ENCODE assay signal across 24 cellular contexts in the genomic region with DNA sequence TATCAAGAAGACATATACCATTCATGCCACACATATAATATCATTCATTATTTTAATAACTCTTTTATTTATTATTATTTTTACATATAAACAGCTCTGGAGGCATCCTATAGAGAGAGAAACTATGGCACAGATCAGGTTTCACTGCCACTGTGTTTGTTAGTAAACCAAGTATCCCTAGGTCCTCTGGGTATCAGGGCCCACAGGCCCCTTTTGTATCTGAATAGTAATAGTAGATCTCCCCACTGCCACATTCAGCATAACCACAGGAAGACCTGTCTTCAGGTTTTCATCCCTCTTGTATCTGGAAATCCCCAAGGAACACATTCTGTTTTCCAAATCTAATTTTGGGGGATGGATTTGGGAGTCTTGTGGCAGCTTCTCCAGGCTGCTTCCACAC.
"Had no signal": no experiment of that assay in that cellular context is flagged by ENCODE, and none has a peak within 500 bp of the region (broad histone marks: within the 10 kb centered on the region; RNA-seq: fewer than 3 reads in every experiment).

No MANE protein-coding gene starts in this region.

- ATAC-seq: natural killer cell; right lobe of liver; stimulated activated effector memory CD8-positive, alpha-beta T cell treated with anti-CD3 and anti-CD28 coated beads, Interleukin-12 subunit alpha, Interleukin-12 subunit beta, amount 100 ng/mL, for 72 hours; upper lobe of right lung had no signal

- H3K27me3 ChIP-seq: hepatocyte, ovary, right atrium auricular region, right lobe of liver, suprapubic skin, tibial artery, upper lobe of right lung had no signal

- H3K4me3 Mint-ChIP-seq: mesothelial cell of epicardium; naive B cell; natural killer cell; nephron progenitor cell; stimulated activated effector memory CD8-positive, alpha-beta T cell treated with anti-CD3 and anti-CD28 coated beads, Interleukin-12 subunit alpha, Interleukin-12 subunit beta, amount 100 ng/mL, for 72 hours; stimulated activated naive CD8-positive, alpha-beta T cell treated with anti-CD3 and anti-CD28 coated beads, Interleukin-15, Interleukin-2, amounts not matched to agents 100 ng/mL and 50 ng/mL, for 24 hours had no signal

- H3K27ac ChIP-seq: hepatocyte, left ventricle myocardium inferior, ovary, right atrium auricular region, right lobe of liver, suprapubic skin, thoracic aorta, tibial artery, upper lobe of right lung had no signal

- H3K4me3 ChIP-seq: hepatocyte, left ventricle myocardium inferior, lung, ovary, right atrium auricular region, right lobe of liver, smooth muscle cell, suprapubic skin, thoracic aorta, tibial artery, upper lobe of right lung had no signal

- H3K79me2 ChIP-seq: hepatocyte had no signal

- H3K4me1 Mint-ChIP-seq: mesothelial cell of epicardium; natural killer cell; stimulated activated effector memory CD8-positive, alpha-beta T cell treated with anti-CD3 and anti-CD28 coated beads, Interleukin-12 subunit alpha, Interleukin-12 subunit beta, amount 100 ng/mL, for 72 hours had no signal

- H2AFZ ChIP-seq: hepatocyte had no signal

- H3K27ac Mint-ChIP-seq: mesothelial cell of epicardium; naive B cell; natural killer cell; nephron progenitor cell; progenitor cell of endocrine pancreas; stimulated activated effector memory CD8-positive, alpha-beta T cell treated with anti-CD3 and anti-CD28 coated beads, Interleukin-12 subunit alpha, Interleukin-12 subunit beta, amount 100 ng/mL, for 72 hours; stimulated activated naive CD8-positive, alpha-beta T cell treated with anti-CD3 and anti-CD28 coated beads, Interleukin-15, Interleukin-2, amounts not matched to agents 100 ng/mL and 50 ng/mL, for 24 hours had no signal

- H3K4me1 ChIP-seq: left ventricle myocardium inferior, right atrium auricular region, right lobe of liver, suprapubic skin, tibial artery, upper lobe of right lung had no signal

- DNase-seq: islet precursor cell; left ventricle myocardium inferior; mesendoderm; naive B cell; natural killer cell; nephron progenitor cell; ovary; right lobe of liver; stimulated activated CD4-positive, alpha-beta T cell treated with anti-CD3 and anti-CD28 coated beads, Interleukin-1b, Interleukin-23, amount 100 ng/mL, for 48 hours; stimulated activated CD4-positive, alpha-beta T cell treated with anti-CD3 and anti-CD28 coated beads, Interleukin-2, amount 100 ng/mL, for 48 hours; stimulated activated naive CD4-positive, alpha-beta T cell; tibial artery; trophoblast cell; upper lobe of right lung had no signal

- H3K36me3 ChIP-seq: left ventricle myocardium inferior, ovary, right atrium auricular region, right lobe of liver, suprapubic skin, thoracic aorta, tibial artery, upper lobe of right lung had no signal

- H3K36me3 Mint-ChIP-seq: mesothelial cell of epicardium; naive B cell; natural killer cell; stimulated activated effector memory CD8-positive, alpha-beta T cell treated with anti-CD3 and anti-CD28 coated beads, Interleukin-12 subunit alpha, Interleukin-12 subunit beta, amount 100 ng/mL, for 72 hours had no signal

- H3K27me3 Mint-ChIP-seq: naive B cell; stimulated activated naive CD8-positive, alpha-beta T cell treated with anti-CD3 and anti-CD28 coated beads, Interleukin-15, Interleukin-2, amounts not matched to agents 100 ng/mL and 50 ng/mL, for 24 hours had no signal

- H3K4me2 ChIP-seq: hepatocyte, smooth muscle cell had no signal

- H3K9me3 Mint-ChIP-seq: nephron progenitor cell had no signal
